Comparison of ENCODE assay signal across 1 cellular context in the genomic region with DNA sequence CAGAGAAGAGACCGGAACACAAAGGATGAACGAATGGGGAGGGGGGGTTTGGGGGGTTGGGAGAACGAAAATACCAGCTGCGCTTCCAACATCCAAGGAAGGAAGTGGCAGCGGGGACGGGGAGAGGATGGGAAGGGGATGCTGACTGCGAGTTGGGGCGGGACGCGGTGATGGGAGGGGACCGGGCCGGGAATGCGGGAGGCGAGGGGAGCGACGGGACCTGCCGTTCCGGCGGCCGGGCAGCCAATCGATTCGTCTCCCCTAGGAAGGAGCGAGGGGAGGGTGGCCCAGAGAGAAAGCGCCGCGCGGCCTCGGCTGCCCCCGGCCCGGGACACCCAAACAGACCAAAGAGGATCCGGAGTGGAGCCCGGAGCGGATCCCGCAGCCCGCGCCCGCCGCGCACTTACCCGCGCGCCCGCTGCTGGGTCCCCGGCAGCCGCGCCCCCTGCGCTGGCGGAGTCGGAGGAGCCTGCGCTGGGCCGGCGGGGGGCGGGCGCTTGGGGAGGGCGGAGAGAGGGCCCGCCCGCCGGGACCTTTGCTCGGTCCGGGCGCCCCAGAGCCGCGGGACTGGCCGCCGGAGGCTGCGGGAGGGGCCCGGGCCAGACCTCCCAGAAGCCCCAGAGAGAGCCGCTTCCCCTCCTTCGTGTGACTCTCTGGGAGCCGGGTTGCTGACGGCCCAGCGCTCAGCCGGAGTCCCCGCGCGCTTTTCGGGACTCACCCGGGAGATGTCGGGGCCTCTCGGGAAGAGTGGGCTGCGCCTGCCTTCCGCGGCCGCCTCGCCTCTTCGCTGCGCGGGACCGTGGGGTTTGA.
TF ChIP-seq lines count a peak whose summit lies in the region.

A gene (minus strand): TSS at position 476 of the 810 bp plus-strand sequence. CDS start 7,690 bp downstream, outside the sequence.

TF ChIP-seq in HepG2, 621 proteins besides CTCF, POLR2A, EP300 and RAD21 (continued from another document and continues in another):
- TF ChIP-seq, protein P1, sequence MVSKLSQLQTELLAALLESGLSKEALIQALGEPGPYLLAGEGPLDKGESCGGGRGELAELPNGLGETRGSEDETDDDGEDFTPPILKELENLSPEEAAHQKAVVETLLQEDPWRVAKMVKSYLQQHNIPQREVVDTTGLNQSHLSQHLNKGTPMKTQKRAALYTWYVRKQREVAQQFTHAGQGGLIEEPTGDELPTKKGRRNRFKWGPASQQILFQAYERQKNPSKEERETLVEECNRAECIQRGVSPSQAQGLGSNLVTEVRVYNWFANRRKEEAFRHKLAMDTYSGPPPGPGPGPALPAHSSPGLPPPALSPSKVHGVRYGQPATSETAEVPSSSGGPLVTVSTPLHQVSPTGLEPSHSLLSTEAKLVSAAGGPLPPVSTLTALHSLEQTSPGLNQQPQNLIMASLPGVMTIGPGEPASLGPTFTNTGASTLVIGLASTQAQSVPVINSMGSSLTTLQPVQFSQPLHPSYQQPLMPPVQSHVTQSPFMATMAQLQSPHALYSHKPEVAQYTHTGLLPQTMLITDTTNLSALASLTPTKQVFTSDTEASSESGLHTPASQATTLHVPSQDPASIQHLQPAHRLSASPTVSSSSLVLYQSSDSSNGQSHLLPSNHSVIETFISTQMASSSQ (IDR thresholded peaks at IDR 0.05; ENCODE audit: low read depth): no peak
- TF ChIP-seq, protein P1 (CRISPR knock-in tag; IDR thresholded peaks at IDR 0.05; ENCODE audit: borderline replicate concordance): peak; percentile 48; the same call in 1 of the 2 replicates
- TF ChIP-seq ZNF337 (CRISPR knock-in tag; IDR thresholded peaks at IDR 0.05; ENCODE audit: borderline replicate concordance, low read depth): peak; percentile 39; the same call in 1 of the 2 replicates
- TF ChIP-seq EEA1 (CRISPR knock-in tag; IDR thresholded peaks at IDR 0.05; ENCODE audit: borderline replicate concordance): no peak
- TF ChIP-seq ZSCAN30 (CRISPR knock-in tag; IDR thresholded peaks at IDR 0.05): no peak
- 0 out of 2 replicates have a peak, but pooled peaks have one; percentile 19 for TF ChIP-seq ZNF430 (CRISPR knock-in tag; IDR thresholded peaks at IDR 0.05)
- TF ChIP-seq ZNF629 (CRISPR knock-in tag; conservative IDR thresholded peaks at IDR 0.05): no peak
- peak; percentile 32 for TF ChIP-seq ARNTL (CRISPR knock-in tag; IDR thresholded peaks at IDR 0.05)
- TF ChIP-seq, protein P2, sequence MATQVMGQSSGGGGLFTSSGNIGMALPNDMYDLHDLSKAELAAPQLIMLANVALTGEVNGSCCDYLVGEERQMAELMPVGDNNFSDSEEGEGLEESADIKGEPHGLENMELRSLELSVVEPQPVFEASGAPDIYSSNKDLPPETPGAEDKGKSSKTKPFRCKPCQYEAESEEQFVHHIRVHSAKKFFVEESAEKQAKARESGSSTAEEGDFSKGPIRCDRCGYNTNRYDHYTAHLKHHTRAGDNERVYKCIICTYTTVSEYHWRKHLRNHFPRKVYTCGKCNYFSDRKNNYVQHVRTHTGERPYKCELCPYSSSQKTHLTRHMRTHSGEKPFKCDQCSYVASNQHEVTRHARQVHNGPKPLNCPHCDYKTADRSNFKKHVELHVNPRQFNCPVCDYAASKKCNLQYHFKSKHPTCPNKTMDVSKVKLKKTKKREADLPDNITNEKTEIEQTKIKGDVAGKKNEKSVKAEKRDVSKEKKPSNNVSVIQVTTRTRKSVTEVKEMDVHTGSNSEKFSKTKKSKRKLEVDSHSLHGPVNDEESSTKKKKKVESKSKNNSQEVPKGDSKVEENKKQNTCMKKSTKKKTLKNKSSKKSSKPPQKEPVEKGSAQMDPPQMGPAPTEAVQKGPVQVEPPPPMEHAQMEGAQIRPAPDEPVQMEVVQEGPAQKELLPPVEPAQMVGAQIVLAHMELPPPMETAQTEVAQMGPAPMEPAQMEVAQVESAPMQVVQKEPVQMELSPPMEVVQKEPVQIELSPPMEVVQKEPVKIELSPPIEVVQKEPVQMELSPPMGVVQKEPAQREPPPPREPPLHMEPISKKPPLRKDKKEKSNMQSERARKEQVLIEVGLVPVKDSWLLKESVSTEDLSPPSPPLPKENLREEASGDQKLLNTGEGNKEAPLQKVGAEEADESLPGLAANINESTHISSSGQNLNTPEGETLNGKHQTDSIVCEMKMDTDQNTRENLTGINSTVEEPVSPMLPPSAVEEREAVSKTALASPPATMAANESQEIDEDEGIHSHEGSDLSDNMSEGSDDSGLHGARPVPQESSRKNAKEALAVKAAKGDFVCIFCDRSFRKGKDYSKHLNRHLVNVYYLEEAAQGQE (IDR thresholded peaks at IDR 0.05; ENCODE audit: borderline replicate concordance in 1 of 2, low read depth in 1 of 2, low read length in 2 of 2): 0 out of 4 replicates have a peak, but pooled peaks of 1 of the 2 experiments have one; percentile 21
- TF ChIP-seq ZNF234 (CRISPR knock-in tag; conservative IDR thresholded peaks at IDR 0.05): 0 out of 2 replicates have a peak, but pooled peaks have one; percentile 53
- TF ChIP-seq LCORL (IDR thresholded peaks at IDR 0.05): no peak
- peak; percentile 71 for TF ChIP-seq LCORL (CRISPR knock-in tag; IDR thresholded peaks at IDR 0.05)
- TF ChIP-seq, protein P3, sequence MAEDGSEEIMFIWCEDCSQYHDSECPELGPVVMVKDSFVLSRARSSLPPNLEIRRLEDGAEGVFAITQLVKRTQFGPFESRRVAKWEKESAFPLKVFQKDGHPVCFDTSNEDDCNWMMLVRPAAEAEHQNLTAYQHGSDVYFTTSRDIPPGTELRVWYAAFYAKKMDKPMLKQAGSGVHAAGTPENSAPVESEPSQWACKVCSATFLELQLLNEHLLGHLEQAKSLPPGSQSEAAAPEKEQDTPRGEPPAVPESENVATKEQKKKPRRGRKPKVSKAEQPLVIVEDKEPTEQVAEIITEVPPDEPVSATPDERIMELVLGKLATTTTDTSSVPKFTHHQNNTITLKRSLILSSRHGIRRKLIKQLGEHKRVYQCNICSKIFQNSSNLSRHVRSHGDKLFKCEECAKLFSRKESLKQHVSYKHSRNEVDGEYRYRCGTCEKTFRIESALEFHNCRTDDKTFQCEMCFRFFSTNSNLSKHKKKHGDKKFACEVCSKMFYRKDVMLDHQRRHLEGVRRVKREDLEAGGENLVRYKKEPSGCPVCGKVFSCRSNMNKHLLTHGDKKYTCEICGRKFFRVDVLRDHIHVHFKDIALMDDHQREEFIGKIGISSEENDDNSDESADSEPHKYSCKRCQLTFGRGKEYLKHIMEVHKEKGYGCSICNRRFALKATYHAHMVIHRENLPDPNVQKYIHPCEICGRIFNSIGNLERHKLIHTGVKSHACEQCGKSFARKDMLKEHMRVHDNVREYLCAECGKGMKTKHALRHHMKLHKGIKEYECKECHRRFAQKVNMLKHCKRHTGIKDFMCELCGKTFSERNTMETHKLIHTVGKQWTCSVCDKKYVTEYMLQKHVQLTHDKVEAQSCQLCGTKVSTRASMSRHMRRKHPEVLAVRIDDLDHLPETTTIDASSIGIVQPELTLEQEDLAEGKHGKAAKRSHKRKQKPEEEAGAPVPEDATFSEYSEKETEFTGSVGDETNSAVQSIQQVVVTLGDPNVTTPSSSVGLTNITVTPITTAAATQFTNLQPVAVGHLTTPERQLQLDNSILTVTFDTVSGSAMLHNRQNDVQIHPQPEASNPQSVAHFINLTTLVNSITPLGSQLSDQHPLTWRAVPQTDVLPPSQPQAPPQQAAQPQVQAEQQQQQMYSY (CRISPR knock-in tag; IDR thresholded peaks at IDR 0.05): peak; percentile 88
- 0 out of 2 replicates have a peak, but pooled peaks have one; percentile 23 for TF ChIP-seq ZNF607 (CRISPR knock-in tag; IDR thresholded peaks at IDR 0.05; ENCODE audit: borderline replicate concordance)
- TF ChIP-seq, protein P4, sequence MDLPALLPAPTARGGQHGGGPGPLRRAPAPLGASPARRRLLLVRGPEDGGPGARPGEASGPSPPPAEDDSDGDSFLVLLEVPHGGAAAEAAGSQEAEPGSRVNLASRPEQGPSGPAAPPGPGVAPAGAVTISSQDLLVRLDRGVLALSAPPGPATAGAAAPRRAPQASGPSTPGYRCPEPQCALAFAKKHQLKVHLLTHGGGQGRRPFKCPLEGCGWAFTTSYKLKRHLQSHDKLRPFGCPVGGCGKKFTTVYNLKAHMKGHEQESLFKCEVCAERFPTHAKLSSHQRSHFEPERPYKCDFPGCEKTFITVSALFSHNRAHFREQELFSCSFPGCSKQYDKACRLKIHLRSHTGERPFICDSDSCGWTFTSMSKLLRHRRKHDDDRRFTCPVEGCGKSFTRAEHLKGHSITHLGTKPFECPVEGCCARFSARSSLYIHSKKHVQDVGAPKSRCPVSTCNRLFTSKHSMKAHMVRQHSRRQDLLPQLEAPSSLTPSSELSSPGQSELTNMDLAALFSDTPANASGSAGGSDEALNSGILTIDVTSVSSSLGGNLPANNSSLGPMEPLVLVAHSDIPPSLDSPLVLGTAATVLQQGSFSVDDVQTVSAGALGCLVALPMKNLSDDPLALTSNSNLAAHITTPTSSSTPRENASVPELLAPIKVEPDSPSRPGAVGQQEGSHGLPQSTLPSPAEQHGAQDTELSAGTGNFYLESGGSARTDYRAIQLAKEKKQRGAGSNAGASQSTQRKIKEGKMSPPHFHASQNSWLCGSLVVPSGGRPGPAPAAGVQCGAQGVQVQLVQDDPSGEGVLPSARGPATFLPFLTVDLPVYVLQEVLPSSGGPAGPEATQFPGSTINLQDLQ (CRISPR knock-in tag; IDR thresholded peaks at IDR 0.05): peak; percentile 67; the same call in 1 of the 2 replicates
- TF ChIP-seq RBM39 (IDR thresholded peaks at IDR 0.05; ENCODE audit: low read depth, low read length, poor library complexity, severe bottlenecking): peak; percentile 37
- TF ChIP-seq PHF20 (CRISPR knock-in tag; IDR thresholded peaks at IDR 0.05): 0 out of 2 replicates have a peak, but pooled peaks have one; percentile 10
- no peak for TF ChIP-seq ZNF850 (CRISPR knock-in tag; conservative IDR thresholded peaks at IDR 0.05)
- TF ChIP-seq ZNF225 (CRISPR knock-in tag; IDR thresholded peaks at IDR 0.05): peak; percentile 85; the same call in 1 of the 2 replicates
- TF ChIP-seq IKZF4 (CRISPR knock-in tag; IDR thresholded peaks at IDR 0.05; ENCODE audit: borderline replicate concordance, low read depth, not compliant biosample characterization): peak; percentile 50
- TF ChIP-seq, protein P5, sequence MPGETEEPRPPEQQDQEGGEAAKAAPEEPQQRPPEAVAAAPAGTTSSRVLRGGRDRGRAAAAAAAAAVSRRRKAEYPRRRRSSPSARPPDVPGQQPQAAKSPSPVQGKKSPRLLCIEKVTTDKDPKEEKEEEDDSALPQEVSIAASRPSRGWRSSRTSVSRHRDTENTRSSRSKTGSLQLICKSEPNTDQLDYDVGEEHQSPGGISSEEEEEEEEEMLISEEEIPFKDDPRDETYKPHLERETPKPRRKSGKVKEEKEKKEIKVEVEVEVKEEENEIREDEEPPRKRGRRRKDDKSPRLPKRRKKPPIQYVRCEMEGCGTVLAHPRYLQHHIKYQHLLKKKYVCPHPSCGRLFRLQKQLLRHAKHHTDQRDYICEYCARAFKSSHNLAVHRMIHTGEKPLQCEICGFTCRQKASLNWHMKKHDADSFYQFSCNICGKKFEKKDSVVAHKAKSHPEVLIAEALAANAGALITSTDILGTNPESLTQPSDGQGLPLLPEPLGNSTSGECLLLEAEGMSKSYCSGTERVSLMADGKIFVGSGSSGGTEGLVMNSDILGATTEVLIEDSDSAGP (CRISPR knock-in tag; IDR thresholded peaks at IDR 0.05; ENCODE audit: borderline replicate concordance): peak; percentile 39; the same call in 1 of the 2 replicates
- TF ChIP-seq KDM2A (CRISPR knock-in tag; IDR thresholded peaks at IDR 0.05; ENCODE audit: borderline replicate concordance, low read depth): 0 out of 2 replicates have a peak, but pooled peaks have one; percentile 42
- TF ChIP-seq ZNF451 (CRISPR knock-in tag; IDR thresholded peaks at IDR 0.05): 0 out of 2 replicates have a peak, but pooled peaks have one; percentile 21
- no peak for TF ChIP-seq SP5 (CRISPR knock-in tag; IDR thresholded peaks at IDR 0.05; ENCODE audit: borderline replicate concordance, low read depth)
- TF ChIP-seq, protein P6, sequence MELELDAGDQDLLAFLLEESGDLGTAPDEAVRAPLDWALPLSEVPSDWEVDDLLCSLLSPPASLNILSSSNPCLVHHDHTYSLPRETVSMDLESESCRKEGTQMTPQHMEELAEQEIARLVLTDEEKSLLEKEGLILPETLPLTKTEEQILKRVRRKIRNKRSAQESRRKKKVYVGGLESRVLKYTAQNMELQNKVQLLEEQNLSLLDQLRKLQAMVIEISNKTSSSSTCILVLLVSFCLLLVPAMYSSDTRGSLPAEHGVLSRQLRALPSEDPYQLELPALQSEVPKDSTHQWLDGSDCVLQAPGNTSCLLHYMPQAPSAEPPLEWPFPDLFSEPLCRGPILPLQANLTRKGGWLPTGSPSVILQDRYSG (CRISPR knock-in tag; IDR thresholded peaks at IDR 0.05): peak; percentile 22; the same call in 1 of the 2 replicates
- TF ChIP-seq, protein P7, sequence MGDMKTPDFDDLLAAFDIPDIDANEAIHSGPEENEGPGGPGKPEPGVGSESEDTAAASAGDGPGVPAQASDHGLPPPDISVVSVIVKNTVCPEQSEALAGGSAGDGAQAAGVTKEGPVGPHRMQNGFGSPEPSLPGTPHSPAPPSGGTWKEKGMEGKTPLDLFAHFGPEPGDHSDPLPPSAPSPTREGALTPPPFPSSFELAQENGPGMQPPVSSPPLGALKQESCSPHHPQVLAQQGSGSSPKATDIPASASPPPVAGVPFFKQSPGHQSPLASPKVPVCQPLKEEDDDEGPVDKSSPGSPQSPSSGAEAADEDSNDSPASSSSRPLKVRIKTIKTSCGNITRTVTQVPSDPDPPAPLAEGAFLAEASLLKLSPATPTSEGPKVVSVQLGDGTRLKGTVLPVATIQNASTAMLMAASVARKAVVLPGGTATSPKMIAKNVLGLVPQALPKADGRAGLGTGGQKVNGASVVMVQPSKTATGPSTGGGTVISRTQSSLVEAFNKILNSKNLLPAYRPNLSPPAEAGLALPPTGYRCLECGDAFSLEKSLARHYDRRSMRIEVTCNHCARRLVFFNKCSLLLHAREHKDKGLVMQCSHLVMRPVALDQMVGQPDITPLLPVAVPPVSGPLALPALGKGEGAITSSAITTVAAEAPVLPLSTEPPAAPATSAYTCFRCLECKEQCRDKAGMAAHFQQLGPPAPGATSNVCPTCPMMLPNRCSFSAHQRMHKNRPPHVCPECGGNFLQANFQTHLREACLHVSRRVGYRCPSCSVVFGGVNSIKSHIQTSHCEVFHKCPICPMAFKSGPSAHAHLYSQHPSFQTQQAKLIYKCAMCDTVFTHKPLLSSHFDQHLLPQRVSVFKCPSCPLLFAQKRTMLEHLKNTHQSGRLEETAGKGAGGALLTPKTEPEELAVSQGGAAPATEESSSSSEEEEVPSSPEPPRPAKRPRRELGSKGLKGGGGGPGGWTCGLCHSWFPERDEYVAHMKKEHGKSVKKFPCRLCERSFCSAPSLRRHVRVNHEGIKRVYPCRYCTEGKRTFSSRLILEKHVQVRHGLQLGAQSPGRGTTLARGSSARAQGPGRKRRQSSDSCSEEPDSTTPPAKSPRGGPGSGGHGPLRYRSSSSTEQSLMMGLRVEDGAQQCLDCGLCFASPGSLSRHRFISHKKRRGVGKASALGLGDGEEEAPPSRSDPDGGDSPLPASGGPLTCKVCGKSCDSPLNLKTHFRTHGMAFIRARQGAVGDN (CRISPR knock-in tag; IDR thresholded peaks at IDR 0.05): peak; percentile 80
- peak; percentile 88 for TF ChIP-seq ZFY (CRISPR knock-in tag; IDR thresholded peaks at IDR 0.05)
- peak; percentile 26; the same call in 1 of the 2 replicates for TF ChIP-seq KLF6 (CRISPR knock-in tag; IDR thresholded peaks at IDR 0.05)
